ENCODE assay signal across 6 cellular contexts in genomic region chr4:122656583-122656982, GRCh38. TPM values are rescaled to one million over a fixed set of nuclear protein-coding genes. Genes with fewer than 3 reads are reported as not detected.
"Had no signal": no experiment of that assay in that cellular context is flagged by ENCODE, and none has a peak within 500 bp of the region (broad histone marks: within the 10 kb centered on the region; RNA-seq: fewer than 3 reads in every experiment).

No MANE protein-coding gene starts in this region.

RNA-seq across cellular contexts. Expression of gene IL21, which starts 35.7 kb away (rescaled TPM):
- total RNA-seq: GM23338, H1, H9, HepG2, HT1080 had no signal
- polyA plus RNA-seq: GM23338, H1, HepG2, IgD-negative memory B cell had no signal
